ENCODE assay signal across 16 cellular contexts in the genomic region with DNA sequence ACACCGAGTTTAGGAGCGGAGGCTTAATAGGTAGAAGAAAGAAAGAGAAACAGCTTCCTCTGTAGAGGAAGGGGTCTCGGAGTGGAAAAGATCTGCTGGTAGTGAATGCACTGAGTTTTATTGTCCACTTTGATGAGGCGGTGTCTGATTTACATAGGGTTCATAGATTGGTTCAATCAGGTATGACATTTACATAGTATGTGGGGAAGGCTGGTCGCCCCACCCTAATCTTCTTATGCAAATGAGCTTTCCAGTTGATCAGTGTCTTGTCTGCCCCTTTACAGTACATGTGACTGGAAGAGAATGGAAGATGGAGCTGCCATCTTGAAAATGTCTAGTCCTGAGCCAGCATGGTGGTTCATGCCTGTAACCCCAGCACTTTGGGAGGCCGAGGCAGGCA. TPM values are rescaled to one million over a fixed set of nuclear protein-coding genes. Genes with fewer than 3 reads are reported as not detected.
DNase-seq lines count a peak whose midpoint lies in the region; ATAC-seq and TF ChIP-seq lines count a peak whose summit lies in the region.
"Had no signal": no experiment of that assay in that cellular context is flagged by ENCODE, and none has a peak within 500 bp of the region (broad histone marks: within the 10 kb centered on the region; RNA-seq: fewer than 3 reads in every experiment).

No MANE protein-coding gene starts in this region.

- H3K4me2 ChIP-seq in DND-41 (ENCODE audit: insufficient read depth, low read length) (no peak overlapping the region), PC-3 (ENCODE audit: low read length) (0 out of 2 replicates have a peak overlapping the region, but pooled peaks have one; percentile 10)

- no peak for ATAC-seq in DND-41 (ENCODE audit: insufficient read depth, low read depth)
- ATAC-seq in PC-3: no peak
- ATAC-seq: A549 had no signal

- intact Hi-C loops in A673 (cut with micrococcal nuclease; ENCODE audit: unreplicated experiment) (no loop called here), PC-3 (cut with micrococcal nuclease) (no loop called here)

- H3K4me1 ChIP-seq in A673 (ENCODE audit: insufficient read depth, low read length, poor library complexity, severe bottlenecking): no peaks in the 10 kb centered on the region
- peaks cover 12% of the 10 kb centered on the region for H3K4me1 ChIP-seq in DND-41 (ENCODE audit: insufficient read depth, low read length)
- H3K4me1 ChIP-seq in PC-3 (ENCODE audit: insufficient read depth, low read length): no peaks in the 10 kb centered on the region

- TF ChIP-seq CTCF in A673 (conservative IDR thresholded peaks at IDR 0.05; ENCODE audit: low read depth, low read length) (no peak), DND-41 (IDR thresholded peaks at IDR 0.05; ENCODE audit: borderline replicate concordance, extremely low read depth, low read length, poor library complexity, severe bottlenecking) (no peak), PC-3 (conservative IDR thresholded peaks at IDR 0.05; ENCODE audit: low read depth, low read length) (no peak)

- no peaks in the 10 kb centered on the region for H3K79me2 ChIP-seq in DND-41 (ENCODE audit: insufficient read depth, low read length)
- H3K79me2 ChIP-seq in PC-3 (ENCODE audit: low read length): no peaks in the 10 kb centered on the region

- H3K4me3 ChIP-seq in A673 (ENCODE audit: low read depth, low read length, poor library complexity, severe bottlenecking) (no peak overlapping the region), DND-41 (ENCODE audit: low read depth in 1 of 2, low read length in 2 of 2) (no peak overlapping the region), PC-3 (ENCODE audit: low read length) (no peak overlapping the region)
- H3K4me3 ChIP-seq: A549 had no signal

- H3K27ac ChIP-seq in A673 (ENCODE audit: low read depth, low read length, poor library complexity, severe bottlenecking) (no peak overlapping the region), DND-41 (ENCODE audit: low read length) (no peak overlapping the region), PC-3 (ENCODE audit: low read length) (no peak overlapping the region)
- H3K27ac ChIP-seq: A549 had no signal

- H3K36me3 ChIP-seq in A673 (ENCODE audit: insufficient read depth, low read length, poor library complexity, severe bottlenecking) (no peaks in the 10 kb centered on the region), DND-41 (ENCODE audit: insufficient read depth, low read length) (no peaks in the 10 kb centered on the region), PC-3 (ENCODE audit: low read depth, low read length) (no peaks in the 10 kb centered on the region)

- H2AFZ ChIP-seq in DND-41 (ENCODE audit: low read depth, low read length) (peak overlapping the region; percentile 36; the same call in 1 of the 2 replicates), PC-3 (ENCODE audit: low read length) (no peak overlapping the region)

- no peaks in the 10 kb centered on the region for H4K20me1 ChIP-seq in DND-41 (ENCODE audit: insufficient read depth, low read length)
- no peaks in the 10 kb centered on the region for H4K20me1 ChIP-seq in PC-3 (ENCODE audit: low read length)

- DNase-seq in A673 (ENCODE audit: low spot score) (peak; percentile 19), DND-41 (no peak), NCI-H2029 treated with DMSO at 0.1 percent for 48 hours (lab: John Stamatoyannopoulos, UW) (peak; percentile 54), PC-3 (no peak), dedifferentiated amniotic fluid mesenchymal stem cell (ENCODE audit: extremely low spot score) (no peak), AML-193 (lab: John Stamatoyannopoulos, UW) (no peak), DMS79 (lab: John Stamatoyannopoulos, UW) (no peak)
- DNase-seq: CD4-positive, CD25-positive, alpha-beta regulatory T cell; H7; MM.1S; NCI-H1105; NCI-H1694; NCI-H2107; NCI-H446 treated with DMSO at 0.1 percent for 48 hours; T-helper 1 cell had no signal

- CTCF ChIA-PET in A673 (lab: Charles Lee): interaction anchor here (0.6 kb wide), 1 partner anchor 15 kb away, joined by 4 read pairs; no protein-coding TSS in a partner anchor
- CTCF ChIA-PET in PC-3 (lab: Charles Lee): no interaction called here

- no peaks in the 10 kb centered on the region for H3F3A ChIP-seq in PC-3 (ENCODE audit: low read length, unreplicated experiment)

- H3K9me3 ChIP-seq in A673 (ENCODE audit: low read depth, low read length, poor library complexity, severe bottlenecking) (no peaks in the 10 kb centered on the region), DND-41 (ENCODE audit: insufficient read depth, low read length, severe bottlenecking) (no peaks in the 10 kb centered on the region), PC-3 (ENCODE audit: low read length) (no peaks in the 10 kb centered on the region)

- BruUV-seq in A673 (replicated peaks; lab: Mats Ljungman, UMichigan) (no TSS peak), PC-3 (replicated peaks; lab: Mats Ljungman, UMichigan) (no TSS peak)

- no peaks in the 10 kb centered on the region for H3K9me2 ChIP-seq in PC-3 (replicated peaks; ENCODE audit: low read length)

- H3K9ac ChIP-seq in DND-41 (ENCODE audit: low read depth, low read length): no peak overlapping the region
- H3K9ac ChIP-seq in PC-3 (ENCODE audit: low read length): no peak overlapping the region

- POLR2A ChIA-PET in A673 (lab: Charles Lee; ENCODE audit: low non-redundant PET): no interaction called here
- POLR2A ChIA-PET in PC-3 (lab: Charles Lee; ENCODE audit: unreplicated experiment): interaction anchor here (0.6 kb wide), 1 partner anchor 514 kb away, joined by 3 read pairs; no protein-coding TSS in a partner anchor

- H3K27me3 ChIP-seq in A673 (replicated peaks; ENCODE audit: insufficient read depth, low read depth, low read length, poor library complexity) (no peaks in the 10 kb centered on the region), DND-41 (ENCODE audit: insufficient read depth, low read length, poor library complexity) (no peaks in the 10 kb centered on the region), PC-3 (ENCODE audit: low read length) (no peaks in the 10 kb centered on the region)

RNA-seq across cellular contexts. Expression of a gene that starts 19.9 kb away (rescaled TPM):
- total RNA-seq in A673 (2021) (51.7 and 53.7 TPM in 2 replicates), PC-3 (2014; rRNA removed) (44.9 and 48.5 TPM in 2 replicates)

Comparison
In these comparisons a context has a peak if more than half of its experiments do, and no peak if none do; other contexts are left out.
1. DNase-seq: peak in A673 (single experiment) and NCI-H2029 treated with DMSO at 0.1 percent for 48 hours (single experiment); none in DND-41 (single experiment), PC-3 (single experiment), dedifferentiated amniotic fluid mesenchymal stem cell (single experiment), AML-193 (0 of 2) and DMS79 (single experiment).